Comparison of ENCODE assay signal across 8 cellular contexts in genomic region chr15:38563723-38564519, GRCh38. TPM values are rescaled to one million over a fixed set of nuclear protein-coding genes. Genes with fewer than 3 reads are reported as not detected.
DNase-seq lines count a peak whose midpoint lies in the region; ATAC-seq, FAIRE-seq and TF ChIP-seq lines count a peak whose summit lies in the region.

No MANE protein-coding gene starts in this region.

- peak; percentile 64 for ATAC-seq in GM21526 (IDR thresholded peaks at IDR 0.05; ENCODE audit: low FRiP score, unreplicated experiment)

- H3K9me3 ChIP-seq in iPS-18c (ENCODE audit: control insufficient read depth, insufficient read depth, low read length) = peaks cover 2% of the 10 kb centered on the region
- no peaks in the 10 kb centered on the region for H3K9me3 ChIP-seq in small intestine (ENCODE audit: control insufficient read depth, low read depth)

- H3K27ac ChIP-seq in small intestine (ENCODE audit: low read depth in 1 of 2, low read length in 1 of 2) = peak overlapping the region; percentile 70 to 86

- in situ Hi-C loops in astrocyte of the spinal cord (cut with HindIII; ENCODE audit: low sequenced_read_pairs) = no loop called here

- DNase-seq in EH (ENCODE audit: low read depth) = peak; percentile 58
- peak; percentile 39 for DNase-seq in HuH-7.5 (ENCODE audit: low spot score)
- DNase-seq in T-helper 22 cell (ENCODE audit: low read depth) = peak; percentile 66
- peak; percentile 40 for DNase-seq in astrocyte of the spinal cord (ENCODE audit: low read depth, low spot score)
- DNase-seq in small intestine = peak; percentile 67
- DNase-seq in SIG-M5 (lab: John Stamatoyannopoulos, UW) = no peak

- peaks cover 0 to 3% of the 10 kb centered on the region in 2 donors for H3K4me1 ChIP-seq in small intestine (ENCODE audit: control insufficient read depth in 2 of 2, insufficient read depth in 1 of 2, low read depth in 1 of 2, low read length in 1 of 2)

- no peaks in the 10 kb centered on the region for H3K36me3 ChIP-seq in small intestine (ENCODE audit: control insufficient read depth in 2 of 2, insufficient read depth in 2 of 2, low read length in 2 of 2)

- FAIRE-seq in small intestine (lab: Jason Lieb, UNC) = no peak

- H3K4me3 ChIP-seq in astrocyte of the spinal cord (ENCODE audit: low read depth, low read length) = peak overlapping the region; percentile 39
- H3K4me3 ChIP-seq in iPS-18c (ENCODE audit: insufficient read depth, low read depth, low read length) = peak overlapping the region; percentile 64
- H3K4me3 ChIP-seq in small intestine (ENCODE audit: low read depth in 1 of 2, low read length in 2 of 2) = peak overlapping the region; percentile 70 to 75

- peak; percentile 84 for TF ChIP-seq CTCF in astrocyte of the spinal cord (IDR thresholded peaks at IDR 0.05; ENCODE audit: low read depth, low read length)

- peaks cover 0 to 2% of the 10 kb centered on the region in 2 donors for H3K27me3 ChIP-seq in small intestine (ENCODE audit: control insufficient read depth in 2 of 2, insufficient read depth in 2 of 2, low read length in 2 of 2)

- 7 to 13% (median 8%) methylated on average over 36 to 59 of the region's 59 CpGs for WGBS in small intestine, 3 donors

RNA-seq across cellular contexts. Expression of gene RASGRP1, which starts 0.7 kb away (rescaled TPM):
- under 1 TPM; 0.45 to 0.64 (median 0.54) TPM for polyA plus RNA-seq in small intestine
